Comparison of ENCODE assay signal across 1 cellular context in the genomic region with DNA sequence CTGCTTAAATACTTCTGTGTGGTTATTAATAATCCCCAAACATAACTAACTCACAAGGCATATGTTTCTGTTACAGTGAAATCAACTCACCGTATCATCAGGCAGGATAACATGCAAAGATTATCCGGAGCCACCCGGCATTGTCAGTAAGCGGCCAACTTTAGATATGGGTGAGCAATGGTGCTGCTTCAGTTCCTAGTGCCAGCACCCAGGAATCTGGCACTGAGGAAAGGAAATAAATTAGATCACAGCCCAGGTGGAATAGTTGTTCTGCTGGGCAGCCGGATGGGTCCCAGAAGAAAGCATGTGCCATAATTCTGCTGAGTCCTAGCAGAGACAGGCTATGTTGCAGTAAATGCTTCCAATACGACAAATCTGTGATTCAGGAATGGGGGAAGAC.
TF ChIP-seq lines count a peak whose summit lies in the region.

No MANE protein-coding gene starts in this region.

TF ChIP-seq in GM23338, 12 proteins besides CTCF, POLR2A, EP300 and RAD21 (continued from another document):
- TF ChIP-seq ZNF462 (CRISPR knock-in tag; IDR thresholded peaks at IDR 0.05), result no peak
- TF ChIP-seq EZH2phosphoT487 (IDR thresholded peaks at IDR 0.05; ENCODE audit: unreplicated experiment), result no peak
- no peak for TF ChIP-seq ZNF331 (CRISPR knock-in tag; IDR thresholded peaks at IDR 0.05; ENCODE audit: low read depth)
- TF ChIP-seq, protein P1, sequence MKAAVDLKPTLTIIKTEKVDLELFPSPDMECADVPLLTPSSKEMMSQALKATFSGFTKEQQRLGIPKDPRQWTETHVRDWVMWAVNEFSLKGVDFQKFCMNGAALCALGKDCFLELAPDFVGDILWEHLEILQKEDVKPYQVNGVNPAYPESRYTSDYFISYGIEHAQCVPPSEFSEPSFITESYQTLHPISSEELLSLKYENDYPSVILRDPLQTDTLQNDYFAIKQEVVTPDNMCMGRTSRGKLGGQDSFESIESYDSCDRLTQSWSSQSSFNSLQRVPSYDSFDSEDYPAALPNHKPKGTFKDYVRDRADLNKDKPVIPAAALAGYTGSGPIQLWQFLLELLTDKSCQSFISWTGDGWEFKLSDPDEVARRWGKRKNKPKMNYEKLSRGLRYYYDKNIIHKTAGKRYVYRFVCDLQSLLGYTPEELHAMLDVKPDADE (IDR thresholded peaks at IDR 0.05), result no peak
- no peak for TF ChIP-seq EZH2 (IDR thresholded peaks at IDR 0.05; ENCODE audit: low read depth, unreplicated experiment)
